In the genomic region with DNA sequence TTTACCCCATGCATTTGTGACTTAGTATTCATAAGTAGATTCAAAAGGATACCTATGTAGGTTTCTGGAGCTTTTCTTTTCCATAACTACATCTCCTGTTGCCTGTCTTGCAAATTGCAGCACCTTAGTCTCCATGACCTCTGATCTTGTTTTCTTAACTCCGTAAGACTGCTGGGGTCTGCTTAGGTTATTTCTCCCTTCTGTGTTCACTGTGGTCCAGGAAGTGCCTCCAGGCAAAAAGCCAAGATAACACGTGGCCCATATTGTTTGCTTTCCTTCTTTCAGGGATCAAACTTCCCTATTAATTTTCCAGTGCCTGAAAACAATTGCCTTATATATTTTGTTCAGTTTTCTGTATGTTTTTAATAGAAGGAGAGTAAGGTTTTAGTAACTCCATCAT, we compare ENCODE assay signal across 1 cellular context.
TF ChIP-seq lines count a peak whose summit lies in the region.

No MANE protein-coding gene starts in this region.

TF ChIP-seq in HepG2, 621 proteins besides CTCF, POLR2A, EP300 and RAD21:
- peak; percentile 21; the same call in 1 of the 2 replicates for TF ChIP-seq HNF4A (CRISPR knock-in tag; IDR thresholded peaks at IDR 0.05)
- no peak for TF ChIP-seq KAT8 (CRISPR knock-in tag; IDR thresholded peaks at IDR 0.05)
- no peak for TF ChIP-seq PHF21A (CRISPR knock-in tag; IDR thresholded peaks at IDR 0.05)
- no peak for TF ChIP-seq ZNF598 (CRISPR knock-in tag; IDR thresholded peaks at IDR 0.05; ENCODE audit: borderline replicate concordance)
- TF ChIP-seq PPARG (CRISPR knock-in tag; conservative IDR thresholded peaks at IDR 0.05) = 0 out of 2 replicates have a peak, but pooled peaks have one; percentile 19
- peak; percentile 64; the same call in 1 of the 2 replicates for TF ChIP-seq ELF3 (CRISPR knock-in tag; IDR thresholded peaks at IDR 0.05)
- TF ChIP-seq SOX13 (IDR thresholded peaks at IDR 0.05) = no peak
- peak in 1 of 2 experiments; percentile 20; a peak in 1 of 4 replicates for TF ChIP-seq SOX13 (CRISPR knock-in tag; conservative IDR thresholded peaks at IDR 0.05 in 1 of 2, IDR thresholded peaks at IDR 0.05 in 1 of 2)
- peak; percentile 35; the same call in 1 of the 2 replicates for TF ChIP-seq RXRB (CRISPR knock-in tag; IDR thresholded peaks at IDR 0.05; ENCODE audit: borderline replicate concordance)
- TF ChIP-seq, protein P1, sequence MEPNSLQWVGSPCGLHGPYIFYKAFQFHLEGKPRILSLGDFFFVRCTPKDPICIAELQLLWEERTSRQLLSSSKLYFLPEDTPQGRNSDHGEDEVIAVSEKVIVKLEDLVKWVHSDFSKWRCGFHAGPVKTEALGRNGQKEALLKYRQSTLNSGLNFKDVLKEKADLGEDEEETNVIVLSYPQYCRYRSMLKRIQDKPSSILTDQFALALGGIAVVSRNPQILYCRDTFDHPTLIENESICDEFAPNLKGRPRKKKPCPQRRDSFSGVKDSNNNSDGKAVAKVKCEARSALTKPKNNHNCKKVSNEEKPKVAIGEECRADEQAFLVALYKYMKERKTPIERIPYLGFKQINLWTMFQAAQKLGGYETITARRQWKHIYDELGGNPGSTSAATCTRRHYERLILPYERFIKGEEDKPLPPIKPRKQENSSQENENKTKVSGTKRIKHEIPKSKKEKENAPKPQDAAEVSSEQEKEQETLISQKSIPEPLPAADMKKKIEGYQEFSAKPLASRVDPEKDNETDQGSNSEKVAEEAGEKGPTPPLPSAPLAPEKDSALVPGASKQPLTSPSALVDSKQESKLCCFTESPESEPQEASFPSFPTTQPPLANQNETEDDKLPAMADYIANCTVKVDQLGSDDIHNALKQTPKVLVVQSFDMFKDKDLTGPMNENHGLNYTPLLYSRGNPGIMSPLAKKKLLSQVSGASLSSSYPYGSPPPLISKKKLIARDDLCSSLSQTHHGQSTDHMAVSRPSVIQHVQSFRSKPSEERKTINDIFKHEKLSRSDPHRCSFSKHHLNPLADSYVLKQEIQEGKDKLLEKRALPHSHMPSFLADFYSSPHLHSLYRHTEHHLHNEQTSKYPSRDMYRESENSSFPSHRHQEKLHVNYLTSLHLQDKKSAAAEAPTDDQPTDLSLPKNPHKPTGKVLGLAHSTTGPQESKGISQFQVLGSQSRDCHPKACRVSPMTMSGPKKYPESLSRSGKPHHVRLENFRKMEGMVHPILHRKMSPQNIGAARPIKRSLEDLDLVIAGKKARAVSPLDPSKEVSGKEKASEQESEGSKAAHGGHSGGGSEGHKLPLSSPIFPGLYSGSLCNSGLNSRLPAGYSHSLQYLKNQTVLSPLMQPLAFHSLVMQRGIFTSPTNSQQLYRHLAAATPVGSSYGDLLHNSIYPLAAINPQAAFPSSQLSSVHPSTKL (CRISPR knock-in tag; IDR thresholded peaks at IDR 0.05) = peak; percentile 52
- TF ChIP-seq SOX5 (CRISPR knock-in tag; IDR thresholded peaks at IDR 0.05; ENCODE audit: borderline replicate concordance) = 0 out of 2 replicates have a peak, but pooled peaks have one; percentile 11
- peak; percentile 58; the same call in 1 of the 2 replicates for TF ChIP-seq ELF1 (CRISPR knock-in tag; IDR thresholded peaks at IDR 0.05)
- TF ChIP-seq, protein P2, sequence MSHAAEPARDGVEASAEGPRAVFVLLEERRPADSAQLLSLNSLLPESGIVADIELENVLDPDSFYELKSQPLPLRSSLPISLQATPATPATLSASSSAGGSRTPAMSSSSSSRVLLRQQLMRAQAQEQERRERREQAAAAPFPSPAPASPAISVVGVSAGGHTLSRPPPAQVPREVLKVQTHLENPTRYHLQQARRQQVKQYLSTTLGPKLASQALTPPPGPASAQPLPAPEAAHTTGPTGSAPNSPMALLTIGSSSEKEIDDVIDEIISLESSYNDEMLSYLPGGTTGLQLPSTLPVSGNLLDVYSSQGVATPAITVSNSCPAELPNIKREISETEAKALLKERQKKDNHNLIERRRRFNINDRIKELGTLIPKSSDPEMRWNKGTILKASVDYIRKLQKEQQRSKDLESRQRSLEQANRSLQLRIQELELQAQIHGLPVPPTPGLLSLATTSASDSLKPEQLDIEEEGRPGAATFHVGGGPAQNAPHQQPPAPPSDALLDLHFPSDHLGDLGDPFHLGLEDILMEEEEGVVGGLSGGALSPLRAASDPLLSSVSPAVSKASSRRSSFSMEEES (CRISPR knock-in tag; IDR thresholded peaks at IDR 0.05) = 0 out of 2 replicates have a peak, but pooled peaks have one; percentile 25
- no peak for TF ChIP-seq SOX6 (IDR thresholded peaks at IDR 0.05)
- TF ChIP-seq SOX6 (CRISPR knock-in tag; IDR thresholded peaks at IDR 0.05) = 0 out of 2 replicates have a peak, but pooled peaks have one; percentile 16
